In the genomic region with DNA sequence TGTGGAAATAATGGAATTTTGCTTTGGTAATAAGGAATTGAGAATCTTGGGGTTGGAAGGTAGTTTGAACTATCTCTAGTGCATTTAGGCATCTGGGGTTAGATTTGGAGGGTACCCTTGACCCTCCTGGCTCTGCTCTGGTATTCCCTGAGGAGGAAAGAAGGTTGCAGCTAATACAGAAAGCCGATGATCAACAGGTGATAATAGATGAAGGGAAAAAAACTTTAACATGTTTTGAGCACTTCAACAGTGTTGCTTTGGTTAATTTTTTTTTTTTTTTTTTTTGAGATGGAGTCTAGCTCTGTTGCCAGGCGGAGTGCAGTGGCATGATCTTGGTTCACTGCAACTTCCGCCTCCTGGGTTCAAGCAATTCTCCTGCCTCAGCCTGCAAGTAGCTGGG, we compare ENCODE assay signal across 16 cellular contexts. TPM values are rescaled to one million over a fixed set of nuclear protein-coding genes. Genes with fewer than 3 reads are reported as not detected.
A peak's percentile ranks its signal among the peaks of the same experiment; 100 is the strongest.
DNase-seq lines count a peak whose midpoint lies in the region; ATAC-seq and TF ChIP-seq lines count a peak whose summit lies in the region.
"Had no signal": no experiment of that assay in that cellular context is flagged by ENCODE, and none has a peak within 500 bp of the region (broad histone marks: within the 10 kb centered on the region; RNA-seq: fewer than 3 reads in every experiment).

No MANE protein-coding gene starts in this region.

- peaks cover 49% of the 10 kb centered on the region for H3K4me1 ChIP-seq in CD4-positive, CD25-positive, alpha-beta regulatory T cell (ENCODE audit: control insufficient read depth, insufficient read depth, low read length, poor library complexity, severe bottlenecking)
- H3K4me1 ChIP-seq in HEK293 (ENCODE audit: control insufficient read depth, insufficient read depth, low read length) (peaks cover 3% of the 10 kb centered on the region; the same call in 1 of the 2 replicates), upper lobe of right lung (peaks cover 20% of the 10 kb centered on the region)

- H3K9me3 Mint-ChIP-seq in CD4-positive, CD25-positive, alpha-beta regulatory T cell: no peaks in the 10 kb centered on the region
- no peaks in the 10 kb centered on the region for H3K9me3 Mint-ChIP-seq in activated T-helper 17 cell treated with anti-CD3 and anti-CD28 coated beads, Interleukin-2, amount 50 U/mL, for 72 hours
- no peaks in the 10 kb centered on the region for H3K9me3 Mint-ChIP-seq in progenitor cell of endocrine pancreas (ENCODE audit: low read depth)
- H3K9me3 Mint-ChIP-seq: CD8-positive, alpha-beta T cell had no signal

- no peaks in the 10 kb centered on the region for H3K9me3 ChIP-seq in CD4-positive, CD25-positive, alpha-beta regulatory T cell (ENCODE audit: control insufficient read depth in 2 of 2, low read length in 2 of 2)
- H3K9me3 ChIP-seq in HEK293 (ENCODE audit: control insufficient read depth, insufficient read depth, low read depth, low read length) (no peaks in the 10 kb centered on the region), upper lobe of right lung (no peaks in the 10 kb centered on the region)
- H3K9me3 ChIP-seq: A549, BE2C had no signal

- H3K27ac Mint-ChIP-seq in CD4-positive, CD25-positive, alpha-beta regulatory T cell: no peak overlapping the region
- H3K27ac Mint-ChIP-seq in activated T-helper 17 cell treated with anti-CD3 and anti-CD28 coated beads, Interleukin-2, amount 50 U/mL, for 72 hours: peak overlapping the region; percentile 43
- H3K27ac Mint-ChIP-seq in progenitor cell of endocrine pancreas: peak overlapping the region; percentile 18
- H3K27ac Mint-ChIP-seq: CD8-positive, alpha-beta T cell had no signal

- H3K4me1 Mint-ChIP-seq in CD4-positive, CD25-positive, alpha-beta regulatory T cell: peaks cover 28 to 82% (median 69%) of the 10 kb centered on the region in 4 donors
- peaks cover 32% of the 10 kb centered on the region for H3K4me1 Mint-ChIP-seq in activated T-helper 17 cell treated with anti-CD3 and anti-CD28 coated beads, Interleukin-2, amount 50 U/mL, for 72 hours
- peaks cover 11% of the 10 kb centered on the region for H3K4me1 Mint-ChIP-seq in progenitor cell of endocrine pancreas (ENCODE audit: low read depth)

- TF ChIP-seq CTCF in HEK293 (tag by site-specific recombination; IDR thresholded peaks at IDR 0.05): no peak
- TF ChIP-seq CTCF in progenitor cell of endocrine pancreas (IDR thresholded peaks at IDR 0.05; ENCODE audit: unreplicated experiment): no peak
- TF ChIP-seq CTCF in upper lobe of right lung (IDR thresholded peaks at IDR 0.05): no peak

- H3K36me3 Mint-ChIP-seq in CD4-positive, CD25-positive, alpha-beta regulatory T cell: peaks cover 33% of the 10 kb centered on the region
- peaks cover 100% of the 10 kb centered on the region for H3K36me3 Mint-ChIP-seq in activated T-helper 17 cell treated with anti-CD3 and anti-CD28 coated beads, Interleukin-2, amount 50 U/mL, for 72 hours (ENCODE audit: low read depth)
- peaks cover 17% of the 10 kb centered on the region for H3K36me3 Mint-ChIP-seq in progenitor cell of endocrine pancreas (ENCODE audit: insufficient read depth)

- POLR2A ChIA-PET in HEK293 (lab: Yijun Ruan, JAX): interaction anchor here (1.5 kb wide), 1 partner anchor 29 kb away, joined by 3 read pairs; a partner anchor contains a TSS

- no peaks in the 10 kb centered on the region for H3K27me3 Mint-ChIP-seq in CD4-positive, CD25-positive, alpha-beta regulatory T cell
- no peaks in the 10 kb centered on the region for H3K27me3 Mint-ChIP-seq in activated T-helper 17 cell treated with anti-CD3 and anti-CD28 coated beads, Interleukin-2, amount 50 U/mL, for 72 hours
- no peaks in the 10 kb centered on the region for H3K27me3 Mint-ChIP-seq in progenitor cell of endocrine pancreas

- H3K27ac ChIP-seq in CD4-positive, CD25-positive, alpha-beta regulatory T cell (ENCODE audit: insufficient read depth, low read length, poor library complexity, severe bottlenecking): no peak overlapping the region
- no peak overlapping the region for H3K27ac ChIP-seq in HEK293 (ENCODE audit: extremely low read depth, low read depth, low read length)
- H3K27ac ChIP-seq in upper lobe of right lung: no peak overlapping the region
- H3K27ac ChIP-seq: A549, C4-2B had no signal

- intact Hi-C loops in upper lobe of right lung (cut with DNase I): no loop called here

- peaks cover 67% of the 10 kb centered on the region for H3K36me3 ChIP-seq in CD4-positive, CD25-positive, alpha-beta regulatory T cell (ENCODE audit: control insufficient read depth, insufficient read depth, low read length)
- H3K36me3 ChIP-seq in HEK293 (ENCODE audit: control insufficient read depth in 2 of 2, insufficient read depth in 1 of 2, low read length in 2 of 2) (peaks cover 61 to 81% of the 10 kb centered on the region in 2 experiments), upper lobe of right lung (peaks cover 62% of the 10 kb centered on the region)

- H3K4me3 Mint-ChIP-seq in CD4-positive, CD25-positive, alpha-beta regulatory T cell: peak overlapping the region in 3 of 4 donors; percentile 19 to 59 (median 51)
- H3K4me3 Mint-ChIP-seq in activated T-helper 17 cell treated with anti-CD3 and anti-CD28 coated beads, Interleukin-2, amount 50 U/mL, for 72 hours: no peak overlapping the region
- no peak overlapping the region for H3K4me3 Mint-ChIP-seq in progenitor cell of endocrine pancreas (ENCODE audit: low read depth)
- H3K4me3 Mint-ChIP-seq: CD8-positive, alpha-beta T cell had no signal

- no peak for DNase-seq in CD4-positive, CD25-positive, alpha-beta regulatory T cell
- DNase-seq in progenitor cell of endocrine pancreas (ENCODE audit: low spot score, unreplicated experiment) (no peak), upper lobe of right lung (no peak)
- DNase-seq: BE2C; CD8-positive, alpha-beta T cell; COR-L47; DND-41; GF-D8; HCEC 1CT had no signal

- no peak for ATAC-seq in CD4-positive, CD25-positive, alpha-beta regulatory T cell (ENCODE audit: low read depth in 2 of 2)
- ATAC-seq in activated T-helper 17 cell treated with anti-CD3 and anti-CD28 coated beads, Interleukin-2, amount 50 U/mL, for 72 hours (replicated peaks): no peak
- ATAC-seq in GM18870 (IDR thresholded peaks at IDR 0.05; ENCODE audit: unreplicated experiment) (no peak), upper lobe of right lung (no peak)
- ATAC-seq: A549; CD8-positive, alpha-beta T cell had no signal

- H3K27me3 ChIP-seq in CD4-positive, CD25-positive, alpha-beta regulatory T cell (ENCODE audit: control insufficient read depth, insufficient read depth, low read length): no peaks in the 10 kb centered on the region
- no peaks in the 10 kb centered on the region for H3K27me3 ChIP-seq in upper lobe of right lung
- H3K27me3 ChIP-seq: BE2C had no signal

- CTCF ChIA-PET in HEK293 (lab: Yijun Ruan, JAX): interaction anchor here (0.5 to 1.7 kb wide), 4 partner anchors 11 to 321 kb away, joined by 3 to 5 read pairs (median 3); no protein-coding TSS in a partner anchor

- H3K4me3 ChIP-seq in CD4-positive, CD25-positive, alpha-beta regulatory T cell (ENCODE audit: low read depth, low read length): no peak overlapping the region
- H3K4me3 ChIP-seq in HEK293 (ENCODE audit: low read depth, low read length): no peak overlapping the region
- no peak overlapping the region for H3K4me3 ChIP-seq in upper lobe of right lung
- H3K4me3 ChIP-seq: A549 had no signal

RNA-seq across cellular contexts. Expression of a gene that starts 4.8 kb away (rescaled TPM):
- total RNA-seq in CD4-positive, CD25-positive, alpha-beta regulatory T cell: 207 TPM
- polyA plus RNA-seq in CD4-positive, CD25-positive, alpha-beta regulatory T cell: 10 to 100 TPM; 37.0 to 49.6 (median 46.9) TPM
- total RNA-seq in activated T-helper 17 cell treated with anti-CD3 and anti-CD28 coated beads, Interleukin-2, amount 50 U/mL, for 72 hours: 10 to 100 TPM; 66.4 to 86.4 TPM
- total RNA-seq in progenitor cell of endocrine pancreas (67.9 and 72.0 TPM in 2 replicates), upper lobe of right lung (61.4 TPM)

RNA-seq across cellular contexts. Expression of a gene that starts 29.4 kb away (rescaled TPM):
- 83.3 TPM for total RNA-seq in CD4-positive, CD25-positive, alpha-beta regulatory T cell
- polyA plus RNA-seq in CD4-positive, CD25-positive, alpha-beta regulatory T cell: 10 to 100 TPM; 49.0 to 67.4 (median 64.7) TPM
- 10 to 100 TPM; 25.8 TPM for total RNA-seq in activated T-helper 17 cell treated with anti-CD3 and anti-CD28 coated beads, Interleukin-2, amount 50 U/mL, for 72 hours
- total RNA-seq in progenitor cell of endocrine pancreas: 19.1 and 20.2 TPM in 2 replicates
- total RNA-seq in upper lobe of right lung: 11.8 TPM

RNA-seq across cellular contexts. Expression of a gene that starts 54.6 kb away (rescaled TPM):
- total RNA-seq in CD4-positive, CD25-positive, alpha-beta regulatory T cell: not detected
- polyA plus RNA-seq in CD4-positive, CD25-positive, alpha-beta regulatory T cell: not detected
- total RNA-seq in activated T-helper 17 cell treated with anti-CD3 and anti-CD28 coated beads, Interleukin-2, amount 50 U/mL, for 72 hours: not detected
- not detected in 2 replicates for total RNA-seq in progenitor cell of endocrine pancreas
- total RNA-seq in upper lobe of right lung: not detected
- total RNA-seq: CD8-positive, alpha-beta T cell; H4 had no signal
- polyA plus RNA-seq: A549, AG04450 had no signal

Comparison
In these comparisons a context has a peak if more than half of its experiments do, and no peak if none do; other contexts are left out.
1. H3K27ac Mint-ChIP-seq: peak in activated T-helper 17 cell treated with anti-CD3 and anti-CD28 coated beads, Interleukin-2, amount 50 U/mL, for 72 hours (single experiment) and progenitor cell of endocrine pancreas (single experiment); none in CD4-positive, CD25-positive, alpha-beta regulatory T cell (0 of 3).
2. H3K4me3 Mint-ChIP-seq: peak in CD4-positive, CD25-positive, alpha-beta regulatory T cell (3 of 4); none in activated T-helper 17 cell treated with anti-CD3 and anti-CD28 coated beads, Interleukin-2, amount 50 U/mL, for 72 hours (single experiment) and progenitor cell of endocrine pancreas (single experiment).